In genomic region chr6:44177691-44178423, GRCh38 we compare ENCODE assay signal across 13 cellular contexts. TPM values are rescaled to one million over a fixed set of nuclear protein-coding genes. Genes with fewer than 3 reads are reported as not detected.
DNase-seq lines count a peak whose midpoint lies in the region; FAIRE-seq and TF ChIP-seq lines count a peak whose summit lies in the region.
"Had no signal": no experiment of that assay in that cellular context is flagged by ENCODE, and none has a peak within 500 bp of the region (broad histone marks: within the 10 kb centered on the region; RNA-seq: fewer than 3 reads in every experiment).

No MANE protein-coding gene starts in this region.

- no peaks in the 10 kb centered on the region for H3K27me3 ChIP-seq in bronchial epithelial cell (ENCODE audit: control insufficient read depth, insufficient read depth, low read length)
- H3K27me3 ChIP-seq in hepatocyte = no peaks in the 10 kb centered on the region
- no peaks in the 10 kb centered on the region for H3K27me3 ChIP-seq in skeletal muscle tissue (ENCODE audit: control insufficient read depth in 3 of 3, insufficient read depth in 3 of 3, low read length in 3 of 3)

- H3K36me3 ChIP-seq in bronchial epithelial cell (ENCODE audit: control insufficient read depth, insufficient read depth, low read length) (no peaks in the 10 kb centered on the region), hepatocyte (replicated peaks; ENCODE audit: insufficient read depth, low read depth) (no peaks in the 10 kb centered on the region), skeletal muscle tissue (ENCODE audit: control insufficient read depth in 3 of 3, insufficient read depth in 3 of 3, low read length in 3 of 3) (no peaks in the 10 kb centered on the region)

- in situ Hi-C loops in ACHN (cut with HindIII; ENCODE audit: low pct_ligation_motif_present, low pct_unique_long_range_greater_than_20kb, low sequenced_read_pairs) = no loop called here

- H3K9ac ChIP-seq in skeletal muscle tissue (ENCODE audit: low read depth in 1 of 3, low read length in 3 of 3) = no peak overlapping the region

- H3K79me2 ChIP-seq in hepatocyte = no peaks in the 10 kb centered on the region

- H3K4me3 ChIP-seq in bronchial epithelial cell (ENCODE audit: low read depth, low read length) = no peak overlapping the region
- H3K4me3 ChIP-seq in hepatocyte = no peak overlapping the region
- no peak overlapping the region for H3K4me3 ChIP-seq in skeletal muscle tissue (ENCODE audit: low read length in 3 of 3)
- H3K4me3 ChIP-seq: SK-N-MC had no signal

- H3K27ac ChIP-seq in hepatocyte = no peak overlapping the region
- peak overlapping the region; percentile 30 for H3K27ac ChIP-seq in skeletal muscle tissue (ENCODE audit: low read depth, low read length)
- H3K27ac ChIP-seq: SK-N-MC had no signal

- no peak overlapping the region for H3K4me2 ChIP-seq in hepatocyte

- no peak for FAIRE-seq in bronchial epithelial cell (lab: Jason Lieb, UNC)
- FAIRE-seq: GM19239 had no signal

- no peaks in the 10 kb centered on the region for H3K4me1 ChIP-seq in hepatocyte (ENCODE audit: insufficient read depth)
- peaks cover 2 to 13% (median 11%) of the 10 kb centered on the region in 3 donors for H3K4me1 ChIP-seq in skeletal muscle tissue (ENCODE audit: control insufficient read depth in 3 of 3, insufficient read depth in 3 of 3, low read length in 3 of 3)

- no peak overlapping the region for H2AFZ ChIP-seq in hepatocyte

- no peaks in the 10 kb centered on the region for H3K9me2 ChIP-seq in hepatocyte (replicated peaks; ENCODE audit: insufficient read depth)

- WGBS in hepatocyte (ENCODE audit: low lambda C conversion rate, missing lambda C conversion rate) = 80% methylated on average over 13 of the region's 13 CpGs

- H4K20me1 ChIP-seq in hepatocyte (ENCODE audit: insufficient read depth, poor library complexity, severe bottlenecking) = no peaks in the 10 kb centered on the region

- TF ChIP-seq CTCF in bronchial epithelial cell (IDR thresholded peaks at IDR 0.05; ENCODE audit: insufficient read depth, low read length, severe bottlenecking) = no peak
- no peak for TF ChIP-seq CTCF in hepatocyte (IDR thresholded peaks at IDR 0.05; ENCODE audit: poor library complexity)

- DNase-seq in GM04504 (ENCODE audit: low read depth) = peak; percentile 3
- DNase-seq in bronchial epithelial cell (ENCODE audit: low read depth) = peak; percentile 32
- DNase-seq in hepatocyte (ENCODE audit: low spot score) = peak; percentile 40
- no peak for DNase-seq in ACHN
- DNase-seq in DMS153 treated with DMSO at 0.1 percent for 48 hours (lab: John Stamatoyannopoulos, UW; ENCODE audit: unreplicated experiment) = no peak
- DNase-seq in NK-92 (lab: John Stamatoyannopoulos, UW; ENCODE audit: unreplicated experiment) = no peak
- DNase-seq in midbrain (lab: John Stamatoyannopoulos, UW) = no peak
- DNase-seq: activated CD8-positive, alpha-beta memory T cell treated with anti-CD3 and anti-CD28 coated beads, Interleukin-2, amount 50 U/mL, for 4 hours; erythroblast had no signal

- no peaks in the 10 kb centered on the region for H3K9me3 ChIP-seq in hepatocyte (ENCODE audit: low read depth)
- no peaks in the 10 kb centered on the region for H3K9me3 ChIP-seq in skeletal muscle tissue (ENCODE audit: control insufficient read depth in 3 of 3, low read length in 3 of 3)

RNA-seq across cellular contexts. Expression of gene CAPN11, which starts 19.2 kb away (rescaled TPM):
- total RNA-seq in bronchial epithelial cell (not detected in 2 replicates), hepatocyte (0.16 and 0.23 TPM in 2 replicates), skeletal muscle tissue (0.52 TPM)
- polyA plus RNA-seq in hepatocyte = 0.13 and 0.39 TPM in 2 replicates
- total RNA-seq: osteocyte had no signal

RNA-seq across cellular contexts. Expression of gene MYMX, which starts 38.9 kb away (rescaled TPM):
- total RNA-seq in bronchial epithelial cell (not detected in 2 replicates), hepatocyte (not detected in 2 replicates), skeletal muscle tissue (7.3 TPM)
- polyA plus RNA-seq in hepatocyte = 2.0 TPM in 1 of 2 replicates, not detected in the other
- total RNA-seq: osteocyte had no signal

RNA-seq across cellular contexts. Expression of gene SLC29A1, which starts 45.5 kb away (rescaled TPM):
- total RNA-seq in bronchial epithelial cell (1.2 and 1.8 TPM in 2 replicates), hepatocyte (23.3 and 32.4 TPM in 2 replicates), skeletal muscle tissue (14.6 TPM)
- polyA plus RNA-seq in hepatocyte = 28.5 and 30.8 TPM in 2 replicates

RNA-seq across cellular contexts. Expression of gene TMEM63B, which starts 50.5 kb away (rescaled TPM):
- 27.4 and 40.3 TPM in 2 replicates for total RNA-seq in bronchial epithelial cell
- total RNA-seq in hepatocyte = 31.8 and 43.5 TPM in 2 replicates
- polyA plus RNA-seq in hepatocyte = 28.7 and 31.4 TPM in 2 replicates
- 11.5 TPM for total RNA-seq in skeletal muscle tissue

RNA-seq across cellular contexts. Expression of gene MRPL14, which starts 50.6 kb away (rescaled TPM):
- total RNA-seq in bronchial epithelial cell = 66.3 and 90.0 TPM in 2 replicates
- total RNA-seq in hepatocyte = 58.3 and 64.3 TPM in 2 replicates
- 106 and 124 TPM in 2 replicates for polyA plus RNA-seq in hepatocyte
- total RNA-seq in skeletal muscle tissue = 57.4 TPM

Comparison
In these comparisons a context has a peak if more than half of its experiments do, and no peak if none do; other contexts are left out.
1. DNase-seq: peak in GM04504 (single experiment), bronchial epithelial cell (single experiment) and hepatocyte (single experiment); none in ACHN (single experiment), DMS153 treated with DMSO at 0.1 percent for 48 hours (single experiment), NK-92 (single experiment) and midbrain (single experiment).